ENCODE assay signal across 12 cellular contexts in genomic region chr1:232968965-232969364, GRCh38. TPM values are rescaled to one million over a fixed set of nuclear protein-coding genes. Genes with fewer than 3 reads are reported as not detected.
DNase-seq lines count a peak whose midpoint lies in the region; ATAC-seq and TF ChIP-seq lines count a peak whose summit lies in the region.
"Had no signal": no experiment of that assay in that cellular context is flagged by ENCODE, and none has a peak within 500 bp of the region (broad histone marks: within the 10 kb centered on the region; RNA-seq: fewer than 3 reads in every experiment).

No MANE protein-coding gene starts in this region.

- H3K9me3 Mint-ChIP-seq in activated T-helper 17 cell treated with anti-CD3 and anti-CD28 coated beads, Interleukin-2, amount 50 U/mL, for 72 hours: peaks cover 12% of the 10 kb centered on the region

- H3K36me3 Mint-ChIP-seq in activated T-helper 17 cell treated with anti-CD3 and anti-CD28 coated beads, Interleukin-2, amount 50 U/mL, for 72 hours (ENCODE audit: low read depth): peaks cover 89% of the 10 kb centered on the region

- peak overlapping the region; percentile 49 to 56 for H3K27ac ChIP-seq in right atrium auricular region
- H3K27ac ChIP-seq: colonic mucosa had no signal

- peaks cover 5% of the 10 kb centered on the region for H3K4me1 Mint-ChIP-seq in activated T-helper 17 cell treated with anti-CD3 and anti-CD28 coated beads, Interleukin-2, amount 50 U/mL, for 72 hours

- peaks cover 23% of the 10 kb centered on the region for H3K36me3 ChIP-seq in right atrium auricular region

- H3K27me3 ChIP-seq in right atrium auricular region: no peaks in the 10 kb centered on the region
- H3K27me3 ChIP-seq: colonic mucosa had no signal

- no peak overlapping the region for H3K4me3 Mint-ChIP-seq in activated T-helper 17 cell treated with anti-CD3 and anti-CD28 coated beads, Interleukin-2, amount 50 U/mL, for 72 hours
- H3K4me3 Mint-ChIP-seq: CD4-positive, CD25-positive, alpha-beta regulatory T cell had no signal

- H3K4me1 ChIP-seq in right atrium auricular region: peaks cover 0 to 38% of the 10 kb centered on the region in 2 donors
- H3K4me1 ChIP-seq: colonic mucosa had no signal

- peak overlapping the region; percentile 79 for H3K27ac Mint-ChIP-seq in activated T-helper 17 cell treated with anti-CD3 and anti-CD28 coated beads, Interleukin-2, amount 50 U/mL, for 72 hours

- H3K9me3 ChIP-seq in right atrium auricular region: peaks cover 0 to 7% of the 10 kb centered on the region in 2 donors
- H3K9me3 ChIP-seq: colonic mucosa had no signal

- no peaks in the 10 kb centered on the region for H3K27me3 Mint-ChIP-seq in activated T-helper 17 cell treated with anti-CD3 and anti-CD28 coated beads, Interleukin-2, amount 50 U/mL, for 72 hours
- H3K27me3 Mint-ChIP-seq: CD4-positive, CD25-positive, alpha-beta regulatory T cell had no signal

- TF ChIP-seq CTCF in right atrium auricular region (IDR thresholded peaks at IDR 0.05): no peak

- peak; percentile 26 to 51 for DNase-seq in AML-193 (lab: John Stamatoyannopoulos, UW)
- peak; percentile 68 for DNase-seq in right atrium auricular region (ENCODE audit: low spot score)
- DNase-seq in NCI-H1436 (lab: John Stamatoyannopoulos, UW): no peak
- no peak for DNase-seq in SHP77 (lab: John Stamatoyannopoulos, UW)
- DNase-seq in NCI-H1092 treated with DMSO at 0.1 percent for 48 hours (lab: John Stamatoyannopoulos, UW): no peak
- no peak for DNase-seq in NCI-H187 (lab: John Stamatoyannopoulos, UW)
- DNase-seq: CD4-positive, CD25-positive, alpha-beta regulatory T cell; colonic mucosa; small intestine had no signal

- peak; percentile 48 for ATAC-seq in HG02981 (IDR thresholded peaks at IDR 0.05; ENCODE audit: unreplicated experiment)
- peak; percentile 42 for ATAC-seq in activated T-helper 17 cell treated with anti-CD3 and anti-CD28 coated beads, Interleukin-2, amount 50 U/mL, for 72 hours (replicated peaks)
- ATAC-seq: Panc1 had no signal

- H3K4me3 ChIP-seq in right atrium auricular region: no peak overlapping the region
- H3K4me3 ChIP-seq: colonic mucosa had no signal

RNA-seq across cellular contexts. Expression of gene NTPCR, which starts 18.6 kb away (rescaled TPM):
- 10 to 100 TPM; 40.9 to 53.0 TPM for total RNA-seq in activated T-helper 17 cell treated with anti-CD3 and anti-CD28 coated beads, Interleukin-2, amount 50 U/mL, for 72 hours
- total RNA-seq in right atrium auricular region: 10 to 100 TPM; 27.3 to 39.3 TPM

Comparison
In these comparisons a context has a peak if more than half of its experiments do, and no peak if none do; other contexts are left out.
1. DNase-seq: peak in AML-193 (2 of 2) and right atrium auricular region (single experiment); none in NCI-H1436 (single experiment), SHP77 (0 of 2), NCI-H1092 treated with DMSO at 0.1 percent for 48 hours (single experiment) and NCI-H187 (0 of 2).